Comparison of ENCODE assay signal across 1 cellular context in genomic region chr2:167451496-167452289, GRCh38.
TF ChIP-seq lines count a peak whose summit lies in the region.

No MANE protein-coding gene starts in this region.

TF ChIP-seq in H1, 55 proteins besides CTCF, POLR2A, EP300 and RAD21:
- TF ChIP-seq CTBP2 (IDR thresholded peaks at IDR 0.05; ENCODE audit: borderline replicate concordance, insufficient read depth, insufficient read length, low read length) (no peak), TAF7 (optimal IDR thresholded peaks at IDR 0.05; ENCODE audit: borderline replicate concordance, low read depth, low read length) (no peak), CEBPB (IDR thresholded peaks at IDR 0.05; ENCODE audit: low read depth, low read length) (no peak), POU5F1 (IDR thresholded peaks at IDR 0.05; ENCODE audit: low read depth, low read length) (no peak), TBP (IDR thresholded peaks at IDR 0.05; ENCODE audit: low read depth, low read length) (no peak)
TF ChIP-seq in H1: peak in this region for 0.
